Comparison of ENCODE assay signal across 8 cellular contexts in the genomic region with DNA sequence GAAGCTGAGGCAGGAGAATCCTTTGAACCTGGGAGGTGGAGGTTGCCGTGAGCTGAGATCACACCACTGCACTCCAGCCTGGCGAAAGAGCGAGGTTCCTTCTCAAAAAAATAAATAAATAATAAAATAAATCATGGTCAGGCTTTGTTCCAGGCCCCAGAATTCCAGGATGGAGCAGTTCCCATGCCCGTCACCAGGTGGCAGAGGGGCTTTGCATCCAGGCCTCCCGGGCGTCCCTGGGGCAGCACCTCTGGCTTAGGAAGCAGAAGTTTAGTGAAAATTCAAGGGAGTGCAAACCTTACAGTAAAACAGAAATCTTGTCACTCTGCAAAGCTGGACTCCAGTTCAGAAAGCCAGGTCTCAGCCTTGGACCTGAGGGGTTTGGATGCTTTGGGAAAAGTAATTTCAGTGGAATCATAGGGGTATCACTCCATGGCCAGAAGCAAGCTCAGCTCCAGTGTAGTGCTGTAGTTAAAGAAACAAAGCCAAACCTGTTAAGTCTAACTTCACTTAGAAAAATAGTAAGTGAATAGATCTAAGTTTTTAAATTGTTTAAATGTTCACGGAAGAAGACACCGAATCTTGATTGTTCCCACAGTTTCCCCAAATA.
DNase-seq lines count a peak whose midpoint lies in the region; ATAC-seq and TF ChIP-seq lines count a peak whose summit lies in the region.

No MANE protein-coding gene starts in this region.

- H3K36me3 ChIP-seq in DND-41 (ENCODE audit: insufficient read depth, low read length) (no peaks in the 10 kb centered on the region), colonic mucosa (no peaks in the 10 kb centered on the region)

- no peaks in the 10 kb centered on the region for H4K20me1 ChIP-seq in DND-41 (ENCODE audit: insufficient read depth, low read length)

- H3K9me3 Mint-ChIP-seq in nephron progenitor cell: peaks cover 13% of the 10 kb centered on the region

- no peak for ATAC-seq in DND-41 (ENCODE audit: insufficient read depth, low read depth)

- no peak overlapping the region for H3K4me2 ChIP-seq in DND-41 (ENCODE audit: insufficient read depth, low read length)

- H3K27me3 ChIP-seq in DND-41 (ENCODE audit: insufficient read depth, low read length, poor library complexity) (no peaks in the 10 kb centered on the region), colonic mucosa (no peaks in the 10 kb centered on the region)

- no peaks in the 10 kb centered on the region for H3K79me2 ChIP-seq in DND-41 (ENCODE audit: insufficient read depth, low read length)

- peak overlapping the region; percentile 17 for H3K27ac Mint-ChIP-seq in nephron progenitor cell

- TF ChIP-seq CTCF in DND-41 (IDR thresholded peaks at IDR 0.05; ENCODE audit: borderline replicate concordance, extremely low read depth, low read length, poor library complexity, severe bottlenecking) (peak; percentile 53), colonic mucosa (IDR thresholded peaks at IDR 0.05) (peak; percentile 76), nephron progenitor cell (IDR thresholded peaks at IDR 0.05) (peak; percentile 66)

- H3K4me1 Mint-ChIP-seq in nephron progenitor cell: peaks cover 31% of the 10 kb centered on the region

- H3K9ac ChIP-seq in DND-41 (ENCODE audit: low read depth, low read length): no peak overlapping the region
- no peak overlapping the region for H3K9ac ChIP-seq in colonic mucosa (ENCODE audit: low read depth in 2 of 2, low read length in 2 of 2)

- H3K27ac ChIP-seq in DND-41 (ENCODE audit: low read length): no peak overlapping the region
- H3K27ac ChIP-seq in colonic mucosa: no peak overlapping the region

- H3K36me3 Mint-ChIP-seq in nephron progenitor cell (ENCODE audit: low read depth): peaks cover 5% of the 10 kb centered on the region

- no peak overlapping the region for H2AFZ ChIP-seq in DND-41 (ENCODE audit: low read depth, low read length)

- intact Hi-C loops in colonic mucosa (cut with DNase I): loop anchor here (5.0 kb wide), 1 partner anchor 419 kb away; no protein-coding TSS in a partner anchor

- H3K4me1 ChIP-seq in DND-41 (ENCODE audit: insufficient read depth, low read length) (no peaks in the 10 kb centered on the region), colonic mucosa (no peaks in the 10 kb centered on the region)

- no peaks in the 10 kb centered on the region for H3K9me3 ChIP-seq in DND-41 (ENCODE audit: insufficient read depth, low read length, severe bottlenecking)
- H3K9me3 ChIP-seq in colonic mucosa: no peaks in the 10 kb centered on the region

- no peak overlapping the region for H3K4me3 Mint-ChIP-seq in nephron progenitor cell

- H3K4me3 ChIP-seq in DND-41 (ENCODE audit: low read depth in 1 of 2, low read length in 2 of 2) (no peak overlapping the region), colonic mucosa (no peak overlapping the region)

- DNase-seq in DND-41 (peak; percentile 13), NCI-H1694 treated with DMSO at 0.1 percent for 48 hours (lab: John Stamatoyannopoulos, UW) (peak; percentile 49), colonic mucosa (peak; percentile 72), nephron progenitor cell (peak; percentile 69), hepatic stellate cell (ENCODE audit: low spot score) (no peak), NCI-H226 (no peak), NCI-H510A (lab: John Stamatoyannopoulos, UW) (no peak)
- no peak for DNase-seq in stimulated activated CD4-positive, alpha-beta T cell treated with anti-CD3 and anti-CD28 coated beads, Interleukin-4, amount 100 ng/mL, for 4 hours

- no peaks in the 10 kb centered on the region for H3K27me3 Mint-ChIP-seq in nephron progenitor cell (ENCODE audit: low read depth, poor library complexity)

Comparison
In these comparisons a context has a peak if more than half of its experiments do, and no peak if none do; other contexts are left out.
1. DNase-seq: peak in DND-41 (single experiment), NCI-H1694 treated with DMSO at 0.1 percent for 48 hours (single experiment), colonic mucosa (single experiment) and nephron progenitor cell (single experiment); none in stimulated activated CD4-positive, alpha-beta T cell treated with anti-CD3 and anti-CD28 coated beads, Interleukin-4, amount 100 ng/mL, for 4 hours (0 of 2), hepatic stellate cell (single experiment), NCI-H226 (single experiment) and NCI-H510A (single experiment).
2. Peak in every context shown above with its lines, with median percentiles within 50 percentile points of each other: CTCF ChIP-seq.